Comparison of ENCODE assay signal across 23 cellular contexts in genomic region chrX:68936186-68936585, GRCh38.
DNase-seq lines count a peak whose midpoint lies in the region; TF ChIP-seq lines count a peak whose summit lies in the region.
"Had no signal": no experiment of that assay in that cellular context is flagged by ENCODE, and none has a peak within 500 bp of the region (broad histone marks: within the 10 kb centered on the region; RNA-seq: fewer than 3 reads in every experiment).

No MANE protein-coding gene starts in this region.

- CTCF ChIA-PET in MCF 10A (lab: Yijun Ruan, JAX), result interaction anchor here (0.6 to 1.0 kb wide), 3 partner anchors 11 to 428 kb away, joined by 3 read pairs; partner anchors contain the start of gene EFNB1

- H3K27me3 ChIP-seq in breast epithelium, result peaks cover 0 to 42% of the 10 kb centered on the region in 2 donors
- no peaks in the 10 kb centered on the region for H3K27me3 ChIP-seq in endodermal cell (ENCODE audit: control insufficient read depth, insufficient read depth, low read length, poor library complexity, severe bottlenecking)
- no peaks in the 10 kb centered on the region for H3K27me3 ChIP-seq in transverse colon
- H3K27me3 ChIP-seq: testis had no signal

- no peaks in the 10 kb centered on the region for H3K36me3 ChIP-seq in breast epithelium
- H3K36me3 ChIP-seq in endodermal cell (ENCODE audit: control insufficient read depth, insufficient read depth, low read length), result no peaks in the 10 kb centered on the region
- no peaks in the 10 kb centered on the region for H3K36me3 ChIP-seq in transverse colon

- no peak overlapping the region for H3K9ac ChIP-seq in endodermal cell (ENCODE audit: extremely low read depth, low read length, poor library complexity, severe bottlenecking)

- intact Hi-C loops in MCF 10A (cut with micrococcal nuclease), result loop anchor here (5.0 to 10.0 kb wide), 2 partner anchors 91 to 101 kb away; no protein-coding TSS in a partner anchor
- intact Hi-C loops in breast epithelium (cut with DNase I; ENCODE audit: low total_unique reads), result no loop called here
- intact Hi-C loops in transverse colon (cut with DNase I; ENCODE audit: low total_unique reads), result no loop called here

- peaks cover 21% of the 10 kb centered on the region for H3K4me1 Mint-ChIP-seq in MCF 10A (ENCODE audit: insufficient read depth, unreplicated experiment)
- peaks cover 2% of the 10 kb centered on the region for H3K4me1 Mint-ChIP-seq in endodermal cell
- H3K4me1 Mint-ChIP-seq in neural crest cell, result peaks cover 15% of the 10 kb centered on the region

- H3K36me3 Mint-ChIP-seq in MCF 10A (ENCODE audit: insufficient read depth, unreplicated experiment), result peaks cover 6% of the 10 kb centered on the region
- H3K36me3 Mint-ChIP-seq in endodermal cell (ENCODE audit: low read depth), result no peaks in the 10 kb centered on the region
- H3K36me3 Mint-ChIP-seq in neural crest cell (ENCODE audit: low read depth), result no peaks in the 10 kb centered on the region
- H3K36me3 Mint-ChIP-seq: IgD-negative memory B cell had no signal

- H3K4me1 ChIP-seq in breast epithelium (no peaks in the 10 kb centered on the region), endodermal cell (ENCODE audit: control insufficient read depth, insufficient read depth, low read length) (no peaks in the 10 kb centered on the region), transverse colon (no peaks in the 10 kb centered on the region)
- H3K4me1 ChIP-seq: A549, testis had no signal

- no peak for TF ChIP-seq EP300 in transverse colon (IDR thresholded peaks at IDR 0.05; ENCODE audit: low read depth)

- H3K9me3 Mint-ChIP-seq in MCF 10A (ENCODE audit: unreplicated experiment) (no peaks in the 10 kb centered on the region), endodermal cell (peaks cover 32% of the 10 kb centered on the region), neural crest cell (peaks cover 3% of the 10 kb centered on the region)
- H3K9me3 Mint-ChIP-seq: activated T-cell treated with anti-CD3 and anti-CD28 coated beads, Interleukin-2, amount 50 U/mL, for 72 hours; GM23338; IgD-negative memory B cell had no signal

- H3K27ac ChIP-seq in breast epithelium (no peak overlapping the region), endodermal cell (ENCODE audit: low read depth, low read length) (no peak overlapping the region), transverse colon (no peak overlapping the region)
- H3K27ac ChIP-seq: A549, C4-2B, testis had no signal

- DNase-seq in MCF 10A (ENCODE audit: unreplicated experiment), result no peak
- no peak for DNase-seq in breast epithelium (ENCODE audit: low spot score in 2 of 2)
- DNase-seq in endodermal cell, result peak; percentile 26
- no peak for DNase-seq in neural crest cell (ENCODE audit: low read depth, low spot score)
- DNase-seq in transverse colon, result peak; percentile 2
- DNase-seq in mucosa of gallbladder (ENCODE audit: low spot score), result no peak
- DNase-seq in NCI-H446 treated with DMSO at 0.1 percent for 48 hours (lab: John Stamatoyannopoulos, UW), result no peak
- no peak for DNase-seq in UCSD-AML1 (lab: John Stamatoyannopoulos, UW; ENCODE audit: unreplicated experiment)
- DNase-seq: activated CD8-positive, alpha-beta memory T cell treated with anti-CD3 and anti-CD28 coated beads for 24 hours; activated naive CD4-positive, alpha-beta T cell treated with anti-CD3 and anti-CD28 coated beads, Interleukin-2, amount 50 U/mL, for 16 hours; activated T-cell treated with anti-CD3 and anti-CD28 coated beads, Interleukin-2, amount 50 U/mL, for 72 hours; anterior cingulate cortex; DMS153; left cardiac atrium; NCI-H1436 treated with DMSO at 0.1 percent for 48 hours; NK-92 treated with Interleukin-12 subunit alpha and Interleukin-12 subunit beta, amount 100 ng/mL, for 24 hours; nucleus accumbens; right cardiac atrium; testis had no signal

- H3K9me3 ChIP-seq in breast epithelium, result no peaks in the 10 kb centered on the region
- H3K9me3 ChIP-seq in endodermal cell (ENCODE audit: control insufficient read depth, low read length), result no peaks in the 10 kb centered on the region
- H3K9me3 ChIP-seq in transverse colon, result no peaks in the 10 kb centered on the region
- H3K9me3 ChIP-seq: A549, testis had no signal

- H3K4me3 Mint-ChIP-seq in MCF 10A (ENCODE audit: unreplicated experiment) (no peak overlapping the region), endodermal cell (no peak overlapping the region), neural crest cell (no peak overlapping the region)
- H3K4me3 Mint-ChIP-seq: activated T-cell treated with anti-CD3 and anti-CD28 coated beads, Interleukin-2, amount 50 U/mL, for 72 hours; GM23338; IgD-negative memory B cell had no signal

- H3K27me3 Mint-ChIP-seq in MCF 10A (ENCODE audit: insufficient read depth, unreplicated experiment) (peaks cover 35% of the 10 kb centered on the region), endodermal cell (ENCODE audit: insufficient read depth) (no peaks in the 10 kb centered on the region), neural crest cell (ENCODE audit: low read depth) (peaks cover 2% of the 10 kb centered on the region)

- H3K4me3 ChIP-seq in breast epithelium, result no peak overlapping the region
- H3K4me3 ChIP-seq in endodermal cell (ENCODE audit: low read length), result no peak overlapping the region
- H3K4me3 ChIP-seq in transverse colon, result no peak overlapping the region
- H3K4me3 ChIP-seq: A549, GM23338, testis had no signal

- H3K27ac Mint-ChIP-seq in MCF 10A (ENCODE audit: low read depth, unreplicated experiment), result peak overlapping the region; percentile 22
- no peak overlapping the region for H3K27ac Mint-ChIP-seq in endodermal cell
- H3K27ac Mint-ChIP-seq in neural crest cell (ENCODE audit: unreplicated experiment), result peak overlapping the region; percentile 72
- H3K27ac Mint-ChIP-seq: activated T-cell treated with anti-CD3 and anti-CD28 coated beads, Interleukin-2, amount 50 U/mL, for 72 hours; GM23338; IgD-negative memory B cell had no signal

- 80 to 95% methylated on average over 1 to 2 of the region's 3 CpGs for WGBS in endodermal cell (ENCODE audit: insufficient coverage in 1 of 2, insufficient read length in 1 of 2), 2 experiments
- WGBS in transverse colon (ENCODE audit: low coverage in 1 of 2), 2 donors, result 58 to 89% methylated on average over 3 of the region's 3 CpGs

- POLR2A ChIA-PET in MCF 10A (lab: Yijun Ruan, JAX), result interaction anchor here (1.4 to 1.7 kb wide), 4 partner anchors 9 to 107 kb away, joined by 3 to 6 read pairs (median 4); partner anchors contain the start of gene EFNB1

- BruUV-seq in MCF 10A (replicated peaks; lab: Mats Ljungman, UMichigan), result no TSS peak

- TF ChIP-seq CTCF in MCF 10A (IDR thresholded peaks at IDR 0.05; ENCODE audit: unreplicated experiment), result no peak
- no peak for TF ChIP-seq CTCF in breast epithelium (IDR thresholded peaks at IDR 0.05)
- no peak for TF ChIP-seq CTCF in endodermal cell (conservative IDR thresholded peaks at IDR 0.05)
- no peak for TF ChIP-seq CTCF in neural crest cell (conservative IDR thresholded peaks at IDR 0.05)
- TF ChIP-seq CTCF in transverse colon (IDR thresholded peaks at IDR 0.05), result no peak

- TF ChIP-seq POLR2A in breast epithelium (IDR thresholded peaks at IDR 0.05) (no peak), transverse colon (IDR thresholded peaks at IDR 0.05) (no peak)

- in situ Hi-C loops in transverse colon (cut with MboI; ENCODE audit: low pct_ligation_motif_present in 1 of 4, low pct_unique_long_range_greater_than_20kb in 1 of 4, low sequenced_read_pairs in 3 of 4), result no loop called here

Comparison
In these comparisons a context has a peak if more than half of its experiments do, and no peak if none do; other contexts are left out.
1. DNase-seq: peak in endodermal cell (single experiment) and transverse colon (single experiment); none in MCF 10A (single experiment), breast epithelium (0 of 2), neural crest cell (single experiment), mucosa of gallbladder (single experiment), NCI-H446 treated with DMSO at 0.1 percent for 48 hours (single experiment) and UCSD-AML1 (single experiment).